13 cellular contexts compared by ENCODE assay signal in the genomic region with DNA sequence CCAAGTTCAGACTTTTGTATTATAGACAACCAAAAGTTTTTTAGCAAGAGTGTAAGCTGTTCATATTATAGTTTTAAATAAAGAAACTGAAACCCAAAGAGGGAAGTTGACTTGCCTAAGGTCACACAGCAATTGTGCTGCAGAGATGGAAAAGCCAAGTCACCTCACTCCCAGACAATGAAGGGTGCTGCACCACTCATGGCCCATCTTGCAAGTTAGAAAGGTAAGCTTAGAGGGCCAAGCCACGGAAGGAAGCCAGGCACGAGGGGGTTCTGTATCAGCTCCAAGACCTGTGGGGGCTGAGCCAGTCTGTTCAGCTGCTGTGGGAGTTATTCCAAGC.
DNase-seq lines count a peak whose midpoint lies in the region; ATAC-seq lines count a peak whose summit lies in the region.
"Had no signal": no experiment of that assay in that cellular context is flagged by ENCODE, and none has a peak within 500 bp of the region (broad histone marks: within the 10 kb centered on the region; RNA-seq: fewer than 3 reads in every experiment).

No MANE protein-coding gene starts in this region.

- H3K36me3 Mint-ChIP-seq in dendritic cell treated with granulocyte-macrophage colony-stimulating factor and Interleukin-4, amounts not matched to agents 40 ng/mL and 50 ng/mL, for 4 days (ENCODE audit: low read depth) = no peaks in the 10 kb centered on the region

- intact Hi-C loops in dendritic cell treated with granulocyte-macrophage colony-stimulating factor and Interleukin-4, amounts not matched to agents 40 ng/mL and 50 ng/mL, for 4 days (cut with micrococcal nuclease) = no loop called here

- peaks cover 41% of the 10 kb centered on the region for H3K27me3 Mint-ChIP-seq in dendritic cell treated with granulocyte-macrophage colony-stimulating factor and Interleukin-4, amounts not matched to agents 40 ng/mL and 50 ng/mL, for 4 days

- DNase-seq in SKM-1 treated with dmso at 0.1 percent for 144 hours (lab: John Stamatoyannopoulos, UW; ENCODE audit: unreplicated experiment) = no peak
- no peak for DNase-seq in NCI-H2107 treated with DMSO at 0.1 percent for 48 hours (lab: John Stamatoyannopoulos, UW; ENCODE audit: unreplicated experiment)
- no peak for DNase-seq in NCI-H82 (lab: John Stamatoyannopoulos, UW)
- DNase-seq: activated gamma-delta T cell treated with Interleukin-2 at 50 U/mL for 16 hours; cerebellar nuclear complex; HFFc6; islet precursor cell; naive thymus-derived CD8-positive, alpha-beta T cell; NCI-H2029 had no signal

- ATAC-seq in GM18858 (IDR thresholded peaks at IDR 0.05; ENCODE audit: unreplicated experiment) = peak; percentile 82
- ATAC-seq in GM21515 (IDR thresholded peaks at IDR 0.05; ENCODE audit: unreplicated experiment) = peak; percentile 80
- peak; percentile 84 for ATAC-seq in HG03442 (IDR thresholded peaks at IDR 0.05; ENCODE audit: unreplicated experiment)
- ATAC-seq: naive thymus-derived CD8-positive, alpha-beta T cell had no signal

- H3K9me3 Mint-ChIP-seq in dendritic cell treated with granulocyte-macrophage colony-stimulating factor and Interleukin-4, amounts not matched to agents 40 ng/mL and 50 ng/mL, for 4 days = no peaks in the 10 kb centered on the region

- peak overlapping the region; percentile 45 for H3K27ac Mint-ChIP-seq in dendritic cell treated with granulocyte-macrophage colony-stimulating factor and Interleukin-4, amounts not matched to agents 40 ng/mL and 50 ng/mL, for 4 days
- H3K27ac Mint-ChIP-seq: HFFc6 had no signal

- peaks cover 28% of the 10 kb centered on the region for H3K4me1 Mint-ChIP-seq in dendritic cell treated with granulocyte-macrophage colony-stimulating factor and Interleukin-4, amounts not matched to agents 40 ng/mL and 50 ng/mL, for 4 days (ENCODE audit: low read depth)

- H3K4me3 Mint-ChIP-seq in dendritic cell treated with granulocyte-macrophage colony-stimulating factor and Interleukin-4, amounts not matched to agents 40 ng/mL and 50 ng/mL, for 4 days = no peak overlapping the region
- H3K4me3 Mint-ChIP-seq: HFFc6 had no signal
